8 cellular contexts compared by ENCODE assay signal in the genomic region with DNA sequence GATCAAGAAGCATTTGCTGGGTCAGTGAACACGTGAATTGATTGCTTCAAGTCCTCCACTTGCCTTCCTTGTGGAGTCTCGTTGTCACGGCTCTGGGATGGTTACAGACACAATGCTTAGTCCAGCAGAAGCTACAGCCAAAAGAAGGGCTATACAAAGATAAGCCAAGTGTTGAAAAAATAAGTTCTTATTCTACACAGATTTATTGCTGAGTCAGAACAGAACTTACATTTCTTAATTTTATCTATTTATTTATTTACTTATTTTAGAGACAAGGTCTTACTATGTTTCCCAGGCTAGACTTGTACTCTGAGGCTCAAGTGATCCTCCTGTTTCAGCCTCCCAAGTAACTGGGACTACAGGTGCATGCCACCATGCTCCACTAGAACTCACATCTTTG.
"Had no signal": no experiment of that assay in that cellular context is flagged by ENCODE, and none has a peak within 500 bp of the region (broad histone marks: within the 10 kb centered on the region; RNA-seq: fewer than 3 reads in every experiment).

No MANE protein-coding gene starts in this region.

- H3K9me3 ChIP-seq: HAP-1 had no signal

- H3K36me3 ChIP-seq: HAP-1 had no signal

- H3K4me3 ChIP-seq: GM23248, HAP-1 had no signal

- H3K4me1 ChIP-seq: HAP-1 had no signal

- ATAC-seq: HCT116 had no signal

- DNase-seq: GM23248, GOT3, H7, HFFc6, KG1 had no signal

- H3K27ac ChIP-seq: GM23248, HL-60 had no signal
